ENCODE assay signal across 29 cellular contexts in the genomic region with DNA sequence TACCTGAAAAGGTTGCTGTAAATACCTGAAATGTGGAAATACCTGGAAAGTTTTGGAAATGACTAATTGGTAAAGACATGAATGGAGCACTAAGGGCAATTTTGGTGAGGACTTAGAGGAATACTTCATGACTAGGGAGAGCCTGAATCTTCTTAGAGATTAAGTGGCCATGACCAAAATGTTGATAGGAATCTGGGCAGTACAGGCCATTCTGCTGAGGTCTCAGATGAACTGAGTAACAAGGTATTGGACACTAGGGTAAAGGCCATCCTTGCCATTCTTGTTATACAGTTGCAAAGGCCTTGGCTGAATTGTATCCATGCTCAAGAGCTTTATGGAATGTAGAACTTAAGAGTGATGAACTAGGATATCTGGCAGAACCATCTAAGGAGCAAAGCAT.
"Had no signal": no experiment of that assay in that cellular context is flagged by ENCODE, and none has a peak within 500 bp of the region (broad histone marks: within the 10 kb centered on the region; RNA-seq: fewer than 3 reads in every experiment).

No MANE protein-coding gene starts in this region.

- H3K27ac Mint-ChIP-seq: naive thymus-derived CD4-positive, alpha-beta T cell; natural killer cell; nephron progenitor cell; progenitor cell of endocrine pancreas; stimulated activated effector memory CD8-positive, alpha-beta T cell treated with anti-CD3 and anti-CD28 coated beads, Interleukin-12 subunit alpha, Interleukin-12 subunit beta, amount 100 ng/mL, for 72 hours; stimulated activated naive B cell treated with anti-CD40 and anti-IgM and Interleukin-4, amounts not matched to agents 10 μg/mL and 1 μg/mL and 100 μg/mL, for 72 hours; stimulated activated naive CD8-positive, alpha-beta T cell treated with anti-CD3 and anti-CD28 coated beads, Interleukin-15, Interleukin-2, amounts not matched to agents 100 ng/mL and 50 ng/mL, for 24 hours had no signal

- H3K27me3 ChIP-seq: neutrophil, ovary, right lobe of liver, sigmoid colon, stomach, testis, tibial artery, transverse colon, upper lobe of left lung, vagina had no signal

- H3K36me3 Mint-ChIP-seq: naive thymus-derived CD4-positive, alpha-beta T cell; natural killer cell; stimulated activated effector memory CD8-positive, alpha-beta T cell treated with anti-CD3 and anti-CD28 coated beads, Interleukin-12 subunit alpha, Interleukin-12 subunit beta, amount 100 ng/mL, for 72 hours; stimulated activated naive B cell treated with anti-CD40 and anti-IgM and Interleukin-4, amounts not matched to agents 10 μg/mL and 1 μg/mL and 100 μg/mL, for 72 hours had no signal

- H3K4me3 Mint-ChIP-seq: naive thymus-derived CD4-positive, alpha-beta T cell; natural killer cell; nephron progenitor cell; neural crest cell; stimulated activated effector memory CD8-positive, alpha-beta T cell treated with anti-CD3 and anti-CD28 coated beads, Interleukin-12 subunit alpha, Interleukin-12 subunit beta, amount 100 ng/mL, for 72 hours; stimulated activated naive B cell treated with anti-CD40 and anti-IgM and Interleukin-4, amounts not matched to agents 10 μg/mL and 1 μg/mL and 100 μg/mL, for 72 hours; stimulated activated naive CD8-positive, alpha-beta T cell treated with anti-CD3 and anti-CD28 coated beads, Interleukin-15, Interleukin-2, amounts not matched to agents 100 ng/mL and 50 ng/mL, for 24 hours had no signal

- DNase-seq: naive thymus-derived CD4-positive, alpha-beta T cell; natural killer cell; nephron progenitor cell; nucleus accumbens; ovary; posterior cingulate gyrus; psoas muscle; right cardiac atrium; right lobe of liver; sigmoid colon; small intestine; stimulated activated CD4-positive, alpha-beta T cell treated with anti-CD3 and anti-CD28 coated beads, Interleukin-15, amount 100 ng/mL, for 24 hours; stimulated activated CD4-positive, alpha-beta T cell treated with anti-CD3 and anti-CD28 coated beads, Interleukin-2, amount 100 ng/mL, for 24 hours; stimulated activated CD4-positive, alpha-beta T cell treated with anti-CD3 and anti-CD28 coated beads, Interleukin-2, amount 100 ng/mL, for 48 hours; stimulated activated CD4-positive, alpha-beta T cell treated with anti-CD3 and anti-CD28 coated beads, Interleukin-4, amount 100 ng/mL, for 24 hours; stimulated activated naive B cell treated with anti-CD40 and anti-IgM and Interleukin-4, amounts not matched to agents 10 μg/mL and 1 μg/mL and 100 μg/mL, for 72 hours; stimulated activated naive CD4-positive, alpha-beta T cell treated with Interleukin-2 at 50 U/mL for 16 hours; stomach; testis; tibial artery; transverse colon; upper lobe of left lung had no signal

- H3K4me1 Mint-ChIP-seq: naive thymus-derived CD4-positive, alpha-beta T cell; natural killer cell; nephron progenitor cell; neural crest cell; stimulated activated effector memory CD8-positive, alpha-beta T cell treated with anti-CD3 and anti-CD28 coated beads, Interleukin-12 subunit alpha, Interleukin-12 subunit beta, amount 100 ng/mL, for 72 hours; stimulated activated naive B cell treated with anti-CD40 and anti-IgM and Interleukin-4, amounts not matched to agents 10 μg/mL and 1 μg/mL and 100 μg/mL, for 72 hours had no signal

- H3K4me3 ChIP-seq: ovary, psoas muscle, right lobe of liver, sigmoid colon, stomach, testis, tibial artery, transverse colon, upper lobe of left lung, vagina had no signal

- H3K27me3 Mint-ChIP-seq: progenitor cell of endocrine pancreas; stimulated activated naive B cell treated with anti-CD40 and anti-IgM and Interleukin-4, amounts not matched to agents 10 μg/mL and 1 μg/mL and 100 μg/mL, for 72 hours; stimulated activated naive CD8-positive, alpha-beta T cell treated with anti-CD3 and anti-CD28 coated beads, Interleukin-15, Interleukin-2, amounts not matched to agents 100 ng/mL and 50 ng/mL, for 24 hours had no signal

- H3K27ac ChIP-seq: neutrophil, ovary, parathyroid adenoma, psoas muscle, right lobe of liver, sigmoid colon, stomach, testis, tibial artery, transverse colon, upper lobe of left lung, vagina had no signal

- H3K9me3 ChIP-seq: neutrophil, ovary, right lobe of liver, sigmoid colon, testis, tibial artery, transverse colon, upper lobe of left lung, vagina had no signal

- H3K36me3 ChIP-seq: neutrophil, ovary, right lobe of liver, sigmoid colon, stomach, tibial artery, transverse colon, upper lobe of left lung, vagina had no signal

- H3K9ac ChIP-seq: parathyroid adenoma had no signal

- H3K79me2 ChIP-seq: parathyroid adenoma had no signal

- H3K9me3 Mint-ChIP-seq: natural killer cell; neural crest cell; stimulated activated naive CD8-positive, alpha-beta T cell treated with anti-CD3 and anti-CD28 coated beads, Interleukin-15, Interleukin-2, amounts not matched to agents 100 ng/mL and 50 ng/mL, for 24 hours had no signal

- H2AFZ ChIP-seq: parathyroid adenoma had no signal

- H3K4me1 ChIP-seq: right lobe of liver, sigmoid colon, stomach, testis, tibial artery, transverse colon, upper lobe of left lung, vagina had no signal

- ATAC-seq: naive thymus-derived CD4-positive, alpha-beta T cell; natural killer cell; psoas muscle; right cardiac atrium; right lobe of liver; stimulated activated effector memory CD8-positive, alpha-beta T cell treated with anti-CD3 and anti-CD28 coated beads, Interleukin-12 subunit alpha, Interleukin-12 subunit beta, amount 100 ng/mL, for 72 hours; stimulated activated naive B cell treated with anti-CD40 and anti-IgM and Interleukin-4, amounts not matched to agents 10 μg/mL and 1 μg/mL and 100 μg/mL, for 72 hours had no signal
